21 cellular contexts compared by ENCODE assay signal in the genomic region with DNA sequence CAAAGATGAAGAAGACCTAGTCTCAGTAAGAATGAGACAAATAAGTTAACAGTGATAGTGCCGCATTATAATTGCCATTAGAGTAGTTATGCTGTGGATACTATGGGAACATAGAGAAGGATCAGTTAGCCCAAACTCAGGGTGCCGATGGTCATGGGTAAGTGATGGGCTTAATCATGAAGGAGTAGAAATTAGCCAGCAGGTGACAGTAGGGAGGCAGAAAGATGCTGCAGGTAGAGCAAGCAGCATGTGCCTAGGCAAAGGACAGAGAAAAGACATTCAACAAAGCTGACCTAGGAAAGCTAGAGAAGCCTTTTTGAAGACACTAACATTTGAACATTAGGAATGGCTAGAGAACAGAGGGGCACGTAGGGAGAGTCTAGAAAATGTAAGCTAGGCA. TPM values are rescaled to one million over a fixed set of nuclear protein-coding genes. Genes with fewer than 3 reads are reported as not detected.
DNase-seq lines count a peak whose midpoint lies in the region; ATAC-seq, FAIRE-seq and TF ChIP-seq lines count a peak whose summit lies in the region.
"Had no signal": no experiment of that assay in that cellular context is flagged by ENCODE, and none has a peak within 500 bp of the region (broad histone marks: within the 10 kb centered on the region; RNA-seq: fewer than 3 reads in every experiment).

No MANE protein-coding gene starts in this region.

- H2AFZ ChIP-seq in OCI-LY7 (ENCODE audit: low read length) = no peak overlapping the region

- DNase-seq in HCEC 1CT (peak; percentile 15), OCI-LY7 (ENCODE audit: low spot score) (peak; percentile 3), iPS DF 4.7 (ENCODE audit: extremely low read depth, low spot score) (peak; percentile 68), amygdala (lab: John Stamatoyannopoulos, UW) (no peak), mesenteric fat pad (ENCODE audit: low spot score) (no peak), GM12891 (ENCODE audit: insufficient read length, low spot score) (no peak)
- DNase-seq: amniotic stem cell; CD8-positive, alpha-beta memory T cell; DMS79; GOT3; immature natural killer cell; lower lobe of right lung; NCI-H1930; retina; SHP77 treated with DMSO at 0.1 percent for 48 hours; T-cell had no signal

- CTCF ChIA-PET in OCI-LY7 (lab: Charles Lee; ENCODE audit: unreplicated experiment) = no interaction called here

- H3K4me3 ChIP-seq in OCI-LY7 (ENCODE audit: low read depth, low read length, poor library complexity, severe bottlenecking) = no peak overlapping the region
- H3K4me3 ChIP-seq: lower lobe of right lung, suprapubic skin, vagina had no signal

- no peaks in the 10 kb centered on the region for H3K9me2 ChIP-seq in OCI-LY7 (ENCODE audit: insufficient read depth, low read length)

- no peaks in the 10 kb centered on the region for H3K36me3 ChIP-seq in OCI-LY7 (ENCODE audit: insufficient read depth, low read length)
- H3K36me3 ChIP-seq: lower lobe of right lung, suprapubic skin, vagina had no signal

- peak; percentile 57 for TF ChIP-seq CTCF in C4-2B (conservative IDR thresholded peaks at IDR 0.05)
- 0 out of 2 replicates have a peak, but pooled peaks have one; percentile 39 for TF ChIP-seq CTCF in OCI-LY7 (conservative IDR thresholded peaks at IDR 0.05; ENCODE audit: low read length)

- H3K4me1 ChIP-seq in OCI-LY7 (ENCODE audit: insufficient read depth, low read length, poor library complexity, severe bottlenecking) = no peaks in the 10 kb centered on the region
- H3K4me1 ChIP-seq: lower lobe of right lung, suprapubic skin, vagina had no signal

- no peak overlapping the region; the same call in 1 of the 2 replicates for H3K27ac ChIP-seq in C4-2B
- H3K27ac ChIP-seq in OCI-LY7 (ENCODE audit: low read depth, low read length, poor library complexity, severe bottlenecking) = no peak overlapping the region
- H3K27ac ChIP-seq: lower lobe of right lung, suprapubic skin, vagina had no signal

- H4K20me1 ChIP-seq in OCI-LY7 (ENCODE audit: insufficient read depth, low read length) = no peaks in the 10 kb centered on the region; the same call in 1 of the 2 replicates

- TF ChIP-seq POLR2A in GM12891 (IDR thresholded peaks at IDR 0.05; ENCODE audit: low read depth, low read length) = no peak

- no TSS peak for BruUV-seq in OCI-LY7 (replicated peaks; lab: Mats Ljungman, UMichigan)

- H3K9me3 ChIP-seq in OCI-LY7 (ENCODE audit: low read length) = no peaks in the 10 kb centered on the region
- H3K9me3 ChIP-seq: lower lobe of right lung, suprapubic skin, vagina had no signal

- POLR2A ChIA-PET in OCI-LY7 (lab: Charles Lee) = no interaction called here

- no peak for FAIRE-seq in GM12891 (lab: Jason Lieb, UNC)

- intact Hi-C loops in OCI-LY7 (cut with micrococcal nuclease; ENCODE audit: unreplicated experiment) = loop anchor here (5.0 kb wide), 4 partner anchors 184 to 844 kb away; no protein-coding TSS in a partner anchor

- no peak overlapping the region for H3K4me2 ChIP-seq in OCI-LY7 (ENCODE audit: low read length)

- H3K79me2 ChIP-seq in OCI-LY7 (ENCODE audit: insufficient read depth, low read depth, low read length) = no peaks in the 10 kb centered on the region

- ATAC-seq in GM18520 (IDR thresholded peaks at IDR 0.05; ENCODE audit: unreplicated experiment) = no peak
- ATAC-seq: lower lobe of right lung, T-cell had no signal

TF ChIP-seq in GM12891, 5 proteins besides CTCF, POLR2A, EP300 and RAD21:
- TF ChIP-seq POU2F2 (IDR thresholded peaks at IDR 0.05; ENCODE audit: low read depth, low read length) (no peak), TAF1 (IDR thresholded peaks at IDR 0.05; ENCODE audit: low read depth, low read length) (no peak), SPI1 (IDR thresholded peaks at IDR 0.05; ENCODE audit: low read depth, low read length) (no peak), PAX5 (IDR thresholded peaks at IDR 0.05; ENCODE audit: insufficient read depth, low read length, severe bottlenecking) (no peak), POLR2AphosphoS5 (IDR thresholded peaks at IDR 0.05; ENCODE audit: low read depth, low read length) (no peak)
TF ChIP-seq in GM12891: peak in this region for 0.

RNA-seq across cellular contexts. Expression of gene PTPRQ, which starts 30.6 kb away (rescaled TPM):
- not detected in 2 replicates for total RNA-seq in OCI-LY7 (2014; rRNA removed; shearing (Covaris generic))
- total RNA-seq in OCI-LY7 (2022) (not detected in 2 replicates), mesenteric fat pad (1.8 TPM)
- not detected for polyA plus RNA-seq in GM12891 (2012; ENCODE audit: low read depth, missing spikeins)
- total RNA-seq: CD8-positive, alpha-beta memory T cell; dermis microvascular lymphatic vessel endothelial cell; T-cell had no signal
- polyA plus RNA-seq: CD8-positive, alpha-beta memory T cell; immature natural killer cell had no signal

Comparison
In these comparisons a context has a peak if more than half of its experiments do, and no peak if none do; other contexts are left out.
1. DNase-seq: peak in HCEC 1CT (single experiment), OCI-LY7 (single experiment) and iPS DF 4.7 (single experiment); none in amygdala (0 of 56), mesenteric fat pad (single experiment) and GM12891 (single experiment).